Comparison of ENCODE assay signal across 8 cellular contexts in the genomic region with DNA sequence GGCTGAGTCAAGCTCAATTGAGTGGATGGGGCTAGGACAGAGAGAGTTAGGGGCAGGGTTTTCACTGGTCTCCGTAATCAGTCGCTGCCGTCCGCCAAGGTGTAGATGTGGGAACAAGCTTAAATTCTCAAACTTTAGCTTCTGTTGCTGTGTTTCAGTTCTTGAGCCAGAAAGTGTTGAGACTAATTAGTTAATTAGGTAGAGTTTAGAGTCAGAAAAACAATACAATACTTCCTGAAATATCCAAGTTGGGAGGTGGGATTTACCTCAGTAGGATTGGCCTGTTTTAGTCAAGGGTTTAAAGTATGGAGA. TPM values are rescaled to one million over a fixed set of nuclear protein-coding genes. Genes with fewer than 3 reads are reported as not detected.
DNase-seq lines count a peak whose midpoint lies in the region; TF ChIP-seq lines count a peak whose summit lies in the region.

No MANE protein-coding gene starts in this region.

- H3K9me3 Mint-ChIP-seq in osteocyte (ENCODE audit: unreplicated experiment) = no peaks in the 10 kb centered on the region

- no peak for TF ChIP-seq CTCF in HEK293 (tag by site-specific recombination; IDR thresholded peaks at IDR 0.05)
- no peak for TF ChIP-seq CTCF in osteocyte (IDR thresholded peaks at IDR 0.05)

- H3K4me3 ChIP-seq in HEK293 (ENCODE audit: low read depth, low read length) (peak overlapping the region; percentile 94), iPS-18a (ENCODE audit: low read length) (peak overlapping the region; percentile 77)

- no peak overlapping the region for H3K27ac Mint-ChIP-seq in osteocyte (ENCODE audit: unreplicated experiment)

- no peaks in the 10 kb centered on the region for H3K27me3 ChIP-seq in iPS-18a (ENCODE audit: control insufficient read depth, insufficient read depth, low read length)

- H3K4me1 Mint-ChIP-seq in osteocyte (ENCODE audit: unreplicated experiment) = peaks cover 22% of the 10 kb centered on the region

- H3K4me1 ChIP-seq in HEK293 (ENCODE audit: control insufficient read depth, insufficient read depth, low read length) (no peaks in the 10 kb centered on the region), iPS-18a (ENCODE audit: control insufficient read depth, low read depth, low read length) (peaks cover 30% of the 10 kb centered on the region)

- POLR2A ChIA-PET in HEK293 (lab: Yijun Ruan, JAX) = interaction anchor here (0.7 to 2.4 kb wide), 20 partner anchors 8 to 327 kb away, joined by 3 to 61 read pairs (median 4); partner anchors contain the start of genes CISD2 and MANBA

- WGBS in adipose tissue, 3 donors = 0% methylated on average over 4 of the region's 4 CpGs

- no peaks in the 10 kb centered on the region for H3K9me3 ChIP-seq in HEK293 (ENCODE audit: control insufficient read depth, insufficient read depth, low read depth, low read length)
- no peaks in the 10 kb centered on the region for H3K9me3 ChIP-seq in iPS-18a (ENCODE audit: control insufficient read depth, low read depth, low read length)

- peak overlapping the region; percentile 99 for H3K9ac ChIP-seq in iPS-18a (ENCODE audit: low read length)

- H3K36me3 Mint-ChIP-seq in osteocyte (ENCODE audit: unreplicated experiment) = no peaks in the 10 kb centered on the region

- peak overlapping the region; percentile 97 for H3K27ac ChIP-seq in HEK293 (ENCODE audit: extremely low read depth, low read depth, low read length)
- peak overlapping the region; percentile 53 for H3K27ac ChIP-seq in adipose tissue (ENCODE audit: low read depth, low read length)
- peak overlapping the region; percentile 97 for H3K27ac ChIP-seq in iPS-18a (ENCODE audit: low read length)
- peak overlapping the region; percentile 100 for H3K27ac ChIP-seq in substantia nigra (ENCODE audit: low read depth, low read length, poor library complexity, severe bottlenecking)

- no peak for DNase-seq in substantia nigra (lab: John Stamatoyannopoulos, UW)
- DNase-seq in NK-92 treated with Interleukin-12 subunit alpha and Interleukin-12 subunit beta, amount 100 ng/mL, for 24 hours (lab: John Stamatoyannopoulos, UW) = no peak
- DNase-seq in 8988T = no peak
- DNase-seq in CD1c-positive myeloid dendritic cell (ENCODE audit: extremely low spot score) = no peak
- DNase-seq in osteocyte (ENCODE audit: extremely low spot score, unreplicated experiment) = no peak

- H3K4me3 Mint-ChIP-seq in osteocyte (ENCODE audit: unreplicated experiment) = no peak overlapping the region

- H3K36me3 ChIP-seq in HEK293 (ENCODE audit: control insufficient read depth in 2 of 2, insufficient read depth in 1 of 2, low read length in 2 of 2) = peaks cover 0 to 28% of the 10 kb centered on the region in 2 experiments; a peak in 1 of 3 replicates
- H3K36me3 ChIP-seq in iPS-18a (ENCODE audit: control insufficient read depth, low read depth, low read length) = peaks cover 15% of the 10 kb centered on the region

- no peaks in the 10 kb centered on the region for H3K27me3 Mint-ChIP-seq in osteocyte (ENCODE audit: unreplicated experiment)

- CTCF ChIA-PET in HEK293 (lab: Yijun Ruan, JAX) = interaction anchor here (0.6 to 2.6 kb wide), 2 partner anchors 208 to 655 kb away, joined by 4 to 13 read pairs; no protein-coding TSS in a partner anchor

TF ChIP-seq in HEK293, 187 proteins besides CTCF, POLR2A, EP300 and RAD21:
- no peak for TF ChIP-seq SP3 (tag by site-specific recombination; IDR thresholded peaks at IDR 0.05)
- TF ChIP-seq KLF17 (tag by site-specific recombination; IDR thresholded peaks at IDR 0.05) = 0 out of 2 replicates have a peak, but pooled peaks have one; percentile 65
- peak; percentile 75 for TF ChIP-seq PRDM1 (tag by site-specific recombination; IDR thresholded peaks at IDR 0.05)
- peak; percentile 52; the same call in 1 of the 2 replicates for TF ChIP-seq ZBTB20 (tag by site-specific recombination; IDR thresholded peaks at IDR 0.05)
- TF ChIP-seq ZNF747 (tag by site-specific recombination; IDR thresholded peaks at IDR 0.05) = no peak
- TF ChIP-seq ZNF335 (tag by site-specific recombination; conservative IDR thresholded peaks at IDR 0.05) = 0 out of 2 replicates have a peak, but pooled peaks have one; percentile 2
- TF ChIP-seq ZIC2 (tag by site-specific recombination; IDR thresholded peaks at IDR 0.05) = 0 out of 2 replicates have a peak, but pooled peaks have one; percentile 34
- no peak for TF ChIP-seq ZNF169 (tag by site-specific recombination; IDR thresholded peaks at IDR 0.05)
- peak; percentile 10; the same call in 1 of the 2 replicates for TF ChIP-seq ZNF366 (tag by site-specific recombination; conservative IDR thresholded peaks at IDR 0.05)
- no peak for TF ChIP-seq GLI2 (tag by site-specific recombination; IDR thresholded peaks at IDR 0.05; ENCODE audit: borderline replicate concordance, low read depth)
- peak; percentile 66 for TF ChIP-seq ZNF10 (tag by site-specific recombination; IDR thresholded peaks at IDR 0.05)
- no peak for TF ChIP-seq ZNF670 (tag by site-specific recombination; IDR thresholded peaks at IDR 0.05; ENCODE audit: low read depth)
- no peak for TF ChIP-seq ZSCAN16 (tag by site-specific recombination; IDR thresholded peaks at IDR 0.05)
- TF ChIP-seq ZFP69B (tag by site-specific recombination; IDR thresholded peaks at IDR 0.05) = 0 out of 2 replicates have a peak, but pooled peaks have one; percentile 52
- TF ChIP-seq ZNF223 (tag by site-specific recombination; IDR thresholded peaks at IDR 0.05) = no peak
- TF ChIP-seq, protein P1, sequence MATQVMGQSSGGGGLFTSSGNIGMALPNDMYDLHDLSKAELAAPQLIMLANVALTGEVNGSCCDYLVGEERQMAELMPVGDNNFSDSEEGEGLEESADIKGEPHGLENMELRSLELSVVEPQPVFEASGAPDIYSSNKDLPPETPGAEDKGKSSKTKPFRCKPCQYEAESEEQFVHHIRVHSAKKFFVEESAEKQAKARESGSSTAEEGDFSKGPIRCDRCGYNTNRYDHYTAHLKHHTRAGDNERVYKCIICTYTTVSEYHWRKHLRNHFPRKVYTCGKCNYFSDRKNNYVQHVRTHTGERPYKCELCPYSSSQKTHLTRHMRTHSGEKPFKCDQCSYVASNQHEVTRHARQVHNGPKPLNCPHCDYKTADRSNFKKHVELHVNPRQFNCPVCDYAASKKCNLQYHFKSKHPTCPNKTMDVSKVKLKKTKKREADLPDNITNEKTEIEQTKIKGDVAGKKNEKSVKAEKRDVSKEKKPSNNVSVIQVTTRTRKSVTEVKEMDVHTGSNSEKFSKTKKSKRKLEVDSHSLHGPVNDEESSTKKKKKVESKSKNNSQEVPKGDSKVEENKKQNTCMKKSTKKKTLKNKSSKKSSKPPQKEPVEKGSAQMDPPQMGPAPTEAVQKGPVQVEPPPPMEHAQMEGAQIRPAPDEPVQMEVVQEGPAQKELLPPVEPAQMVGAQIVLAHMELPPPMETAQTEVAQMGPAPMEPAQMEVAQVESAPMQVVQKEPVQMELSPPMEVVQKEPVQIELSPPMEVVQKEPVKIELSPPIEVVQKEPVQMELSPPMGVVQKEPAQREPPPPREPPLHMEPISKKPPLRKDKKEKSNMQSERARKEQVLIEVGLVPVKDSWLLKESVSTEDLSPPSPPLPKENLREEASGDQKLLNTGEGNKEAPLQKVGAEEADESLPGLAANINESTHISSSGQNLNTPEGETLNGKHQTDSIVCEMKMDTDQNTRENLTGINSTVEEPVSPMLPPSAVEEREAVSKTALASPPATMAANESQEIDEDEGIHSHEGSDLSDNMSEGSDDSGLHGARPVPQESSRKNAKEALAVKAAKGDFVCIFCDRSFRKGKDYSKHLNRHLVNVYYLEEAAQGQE (tag by site-specific recombination; IDR thresholded peaks at IDR 0.05) = 0 out of 2 replicates have a peak, but pooled peaks have one; percentile 43

RNA-seq across cellular contexts. Expression of gene UBE2D3, which starts 1.1 kb away (rescaled TPM):
- 100 to 1,000 TPM; 125 to 275 (median 271) TPM for polyA plus RNA-seq in adipose tissue
- 239 and 247 TPM in 2 replicates for total RNA-seq in osteocyte

RNA-seq across cellular contexts. Expression of gene CISD2, which starts 40.3 kb away (rescaled TPM):
- 10 to 100 TPM; 12.0 to 18.9 (median 18.2) TPM for polyA plus RNA-seq in adipose tissue
- 27.2 and 30.4 TPM in 2 replicates for total RNA-seq in osteocyte
